Comparison of ENCODE assay signal across 26 cellular contexts in genomic region chr16:17291289-17291688, GRCh38.
DNase-seq lines count a peak whose midpoint lies in the region; ATAC-seq, FAIRE-seq and TF ChIP-seq lines count a peak whose summit lies in the region.
"Had no signal": no experiment of that assay in that cellular context is flagged by ENCODE, and none has a peak within 500 bp of the region (broad histone marks: within the 10 kb centered on the region; RNA-seq: fewer than 3 reads in every experiment).

No MANE protein-coding gene starts in this region.

- WGBS in K562 (ENCODE audit: insufficient coverage, low coverage, missing lambda C conversion rate) = 0% methylated on average over 2 of the region's 2 CpGs

- no TSS peak for BruUV-seq in K562 (replicated peaks; lab: Mats Ljungman, UMichigan)

- H3K27ac ChIP-seq in K562 (ENCODE audit: extremely low read depth, low read depth, low read length) (no peak overlapping the region), kidney (ENCODE audit: low read depth in 2 of 2, low read length in 2 of 2) (no peak overlapping the region)
- H3K27ac ChIP-seq: BLaER1 had no signal

- peaks cover 3 to 42% of the 10 kb centered on the region in 2 experiments; a peak in 3 of 5 replicates for H3K27me3 ChIP-seq in K562 (ENCODE audit: control insufficient read depth in 2 of 2, insufficient read depth in 2 of 2, low read length in 2 of 2)
- H3K27me3 ChIP-seq: BE2C, BLaER1 had no signal

- no peak for TF ChIP-seq POLR2A in K562 (conservative IDR thresholded peaks at IDR 0.05)

- H3K27me3 Mint-ChIP-seq in activated T-helper 17 cell treated with anti-CD3 and anti-CD28 coated beads, Interleukin-2, amount 50 U/mL, for 72 hours = no peaks in the 10 kb centered on the region
- H3K27me3 Mint-ChIP-seq: CD4-positive, alpha-beta memory T cell; CD4-positive, CD25-positive, alpha-beta regulatory T cell; CD8-positive, alpha-beta memory T cell had no signal

- H3K4me3 ChIP-seq in K562 (no peak overlapping the region), kidney (ENCODE audit: low read length in 2 of 2) (no peak overlapping the region)
- H3K4me3 ChIP-seq: BLaER1, GM12878 had no signal

- H3K36me3 ChIP-seq in K562 (ENCODE audit: control insufficient read depth, insufficient read depth, low read length) (no peaks in the 10 kb centered on the region), kidney (ENCODE audit: control insufficient read depth in 1 of 2, insufficient read depth in 2 of 2, low read length in 2 of 2) (no peaks in the 10 kb centered on the region)
- H3K36me3 ChIP-seq: BE2C had no signal

- in situ Hi-C loops in K562 (cut with MboI) = no loop called here

- H3K4me2 ChIP-seq in K562 (ENCODE audit: insufficient read depth, low read length) = no peak overlapping the region
- H3K4me2 ChIP-seq: BLaER1 had no signal

- H2AFZ ChIP-seq in K562 (ENCODE audit: low read depth, low read length) = no peak overlapping the region

- H3K9me3 ChIP-seq in K562 (replicated peaks; ENCODE audit: control insufficient read depth, insufficient read depth, low read depth, low read length) (no peaks in the 10 kb centered on the region), kidney (ENCODE audit: control insufficient read depth in 1 of 2, low read length in 2 of 2) (peaks cover 0 to 5% of the 10 kb centered on the region in 2 donors)
- H3K9me3 ChIP-seq: BE2C, BLaER1 had no signal

- CTCF ChIA-PET in K562 (lab: Yijun Ruan, JAX; ENCODE audit: low intra/inter-chr PET ratio) = no interaction called here

- no peaks in the 10 kb centered on the region for H3K9me3 Mint-ChIP-seq in activated T-helper 17 cell treated with anti-CD3 and anti-CD28 coated beads, Interleukin-2, amount 50 U/mL, for 72 hours

- no peaks in the 10 kb centered on the region for H3K9me1 ChIP-seq in K562 (ENCODE audit: control insufficient read depth, insufficient read depth, low read length)

- peaks cover 6% of the 10 kb centered on the region for H3K4me1 Mint-ChIP-seq in activated T-helper 17 cell treated with anti-CD3 and anti-CD28 coated beads, Interleukin-2, amount 50 U/mL, for 72 hours

- TF ChIP-seq CTCF in K562 (IDR thresholded peaks at IDR 0.05 in 2 of 3, conservative IDR thresholded peaks at IDR 0.05 in 1 of 3; ENCODE audit: insufficient read depth in 2 of 3, low read depth in 1 of 3, low read length in 3 of 3) = no peak
- TF ChIP-seq CTCF in kidney (IDR thresholded peaks at IDR 0.05; ENCODE audit: borderline replicate concordance, extremely low read depth, insufficient read depth) = no peak

- H4K20me1 ChIP-seq in K562 (replicated peaks; ENCODE audit: control insufficient read depth, insufficient read depth, low read length) = peaks cover 3% of the 10 kb centered on the region; the same call in 1 of the 2 replicates

- POLR2A ChIA-PET in K562 (lab: Yijun Ruan, JAX) = no interaction called here

- H3K4me1 ChIP-seq in K562 (replicated peaks in 1 of 2; ENCODE audit: control insufficient read depth in 2 of 2, insufficient read depth in 2 of 2, low read length in 2 of 2) (no peaks in the 10 kb centered on the region), kidney (ENCODE audit: control insufficient read depth in 1 of 2, insufficient read depth in 1 of 2, low read depth in 1 of 2, low read length in 2 of 2) (no peaks in the 10 kb centered on the region)

- no peak for DNase-seq in K562 (ENCODE audit: extremely low read depth in 1 of 4, low spot score in 3 of 4)
- DNase-seq in sciatic nerve (ENCODE audit: low spot score) = no peak
- no peak for DNase-seq in UCSD-AML1 (lab: John Stamatoyannopoulos, UW; ENCODE audit: unreplicated experiment)
- no peak for DNase-seq in kidney
- DNase-seq: 8988T; ACHN; BE2C; C1 segment of cervical spinal cord; CD4-positive, alpha-beta memory T cell; CD4-positive, CD25-positive, alpha-beta regulatory T cell; CD8-positive, alpha-beta memory T cell; COR-L47; DMS 273 treated with DMSO at 0.1 percent for 48 hours; DMS153; DMS53; DMS79; DND-41; EL; GDM1 had no signal

- peak overlapping the region; percentile 17 for H3K27ac Mint-ChIP-seq in activated T-helper 17 cell treated with anti-CD3 and anti-CD28 coated beads, Interleukin-2, amount 50 U/mL, for 72 hours

- no peaks in the 10 kb centered on the region for H3K79me2 ChIP-seq in K562 (ENCODE audit: control insufficient read depth, insufficient read depth, low read length)

- no peak overlapping the region for H3K9ac ChIP-seq in K562 (ENCODE audit: insufficient read depth in 1 of 2, low read depth in 2 of 2, low read length in 2 of 2)
- no peak overlapping the region for H3K9ac ChIP-seq in kidney (ENCODE audit: low read length in 2 of 2)
- H3K9ac ChIP-seq: BLaER1 had no signal

- ATAC-seq in activated T-helper 17 cell treated with anti-CD3 and anti-CD28 coated beads, Interleukin-2, amount 50 U/mL, for 72 hours (replicated peaks) = no peak
- no peak for ATAC-seq in K562
- ATAC-seq in sciatic nerve = peak; percentile 60
- ATAC-seq: GM12878 had no signal

- FAIRE-seq in K562 (lab: Jason Lieb, UNC) = no peak
- no peak for FAIRE-seq in kidney (lab: Jason Lieb, UNC)
- FAIRE-seq: A204.1, GM12878, GM12892, GM18507 had no signal

- H3K36me3 Mint-ChIP-seq in activated T-helper 17 cell treated with anti-CD3 and anti-CD28 coated beads, Interleukin-2, amount 50 U/mL, for 72 hours (ENCODE audit: low read depth) = no peaks in the 10 kb centered on the region

- no peak for TF ChIP-seq RAD21 in K562 (CRISPR knock-in tag; conservative IDR thresholded peaks at IDR 0.05 in 1 of 2, IDR thresholded peaks at IDR 0.05 in 1 of 2)

- intact Hi-C loops in K562 (cut with micrococcal nuclease) = no loop called here
- intact Hi-C loops in sciatic nerve (cut with DNase I) = no loop called here
- intact Hi-C loops in kidney (cut with DNase I) = loop anchor here (10.0 kb wide), 1 partner anchor 226 kb away; no protein-coding TSS in a partner anchor

- no peak for TF ChIP-seq EP300 in K562 (IDR thresholded peaks at IDR 0.05; ENCODE audit: low read length)

- H3K4me3 Mint-ChIP-seq in activated T-helper 17 cell treated with anti-CD3 and anti-CD28 coated beads, Interleukin-2, amount 50 U/mL, for 72 hours = no peak overlapping the region
- H3K4me3 Mint-ChIP-seq: CD14-positive monocyte; CD4-positive, alpha-beta memory T cell; CD4-positive, CD25-positive, alpha-beta regulatory T cell; CD8-positive, alpha-beta memory T cell had no signal

TF ChIP-seq in K562, 482 proteins besides CTCF, POLR2A, EP300 and RAD21 (continues in another document):
- no peak for TF ChIP-seq SMARCA4 (IDR thresholded peaks at IDR 0.05)
- TF ChIP-seq ESRRA (IDR thresholded peaks at IDR 0.05; ENCODE audit: borderline replicate concordance, low read depth) = no peak
- no peak for TF ChIP-seq POLR2H (tag; IDR thresholded peaks at IDR 0.05; ENCODE audit: low read depth)
- peak; percentile 27 for TF ChIP-seq RBM25 (IDR thresholded peaks at IDR 0.05; ENCODE audit: low read depth, low read length, severe bottlenecking)
